ENCODE assay signal across 25 cellular contexts in the genomic region with DNA sequence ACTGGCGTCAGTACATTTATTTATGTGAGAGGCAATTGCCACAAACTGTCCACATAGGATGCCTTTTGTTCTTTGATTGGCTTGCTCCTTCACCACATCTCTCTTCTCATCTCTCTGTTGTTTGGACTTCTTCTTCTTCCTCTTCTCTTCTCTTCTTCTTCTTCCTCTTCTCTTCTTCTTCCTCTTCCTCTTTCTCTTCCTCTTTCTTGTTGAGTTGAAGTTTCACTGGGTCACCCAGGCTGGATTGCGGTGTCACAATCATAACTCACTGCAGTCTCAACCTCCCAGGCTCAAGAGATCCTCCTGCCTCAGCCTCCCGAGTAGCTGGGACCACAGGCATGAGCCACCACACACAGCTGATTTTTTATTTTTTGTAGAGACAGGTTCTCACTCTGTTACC.
A peak's percentile ranks its signal among the peaks of the same experiment; 100 is the strongest.
DNase-seq lines count a peak whose midpoint lies in the region; ATAC-seq and TF ChIP-seq lines count a peak whose summit lies in the region.
"Had no signal": no experiment of that assay in that cellular context is flagged by ENCODE, and none has a peak within 500 bp of the region (broad histone marks: within the 10 kb centered on the region; RNA-seq: fewer than 3 reads in every experiment).

No MANE protein-coding gene starts in this region.

- H3K4me3 Mint-ChIP-seq in osteocyte (ENCODE audit: unreplicated experiment) (no peak overlapping the region), GM23338 (no peak overlapping the region)
- H3K4me3 Mint-ChIP-seq: activated CD8-positive, alpha-beta memory T cell treated with anti-CD3 and anti-CD28 coated beads, Interleukin-2, amount 10 ng/mL, durations not matched to agents 7 days and 5 days; activated naive CD4-positive, alpha-beta T cell treated with anti-CD3 and anti-CD28 coated beads for 36 hours; activated T-cell treated with anti-CD3 and anti-CD28 coated beads, Interleukin-2, amount 50 U/mL, for 72 hours; CD8-positive, alpha-beta T cell; nephron had no signal

- H3K36me3 Mint-ChIP-seq in osteocyte (ENCODE audit: unreplicated experiment) (no peaks in the 10 kb centered on the region), GM23338 (ENCODE audit: low read depth) (peaks cover 3% of the 10 kb centered on the region; the same call in 1 of the 3 replicates)
- H3K36me3 Mint-ChIP-seq: activated CD8-positive, alpha-beta memory T cell treated with anti-CD3 and anti-CD28 coated beads, Interleukin-2, amount 10 ng/mL, durations not matched to agents 7 days and 5 days; CD8-positive, alpha-beta T cell had no signal

- H3K9me3 Mint-ChIP-seq in osteocyte (ENCODE audit: unreplicated experiment), result no peaks in the 10 kb centered on the region
- peaks cover 6% of the 10 kb centered on the region for H3K9me3 Mint-ChIP-seq in GM23338
- H3K9me3 Mint-ChIP-seq: activated naive CD4-positive, alpha-beta T cell treated with anti-CD3 and anti-CD28 coated beads for 36 hours; activated T-cell treated with anti-CD3 and anti-CD28 coated beads, Interleukin-2, amount 50 U/mL, for 72 hours; CD8-positive, alpha-beta T cell had no signal

- no peak for ATAC-seq in GM23338
- ATAC-seq: activated CD8-positive, alpha-beta memory T cell treated with anti-CD3 and anti-CD28 coated beads, Interleukin-2, amount 10 ng/mL, durations not matched to agents 7 days and 5 days; activated T-cell treated with anti-CD3 and anti-CD28 coated beads, Interleukin-2, amount 50 U/mL, for 72 hours; CD8-positive, alpha-beta T cell; PC-3; stimulated activated naive CD8-positive, alpha-beta T cell treated with anti-CD3 and anti-CD28 coated beads, Interleukin-15, Interleukin-2, amounts not matched to agents 100 U/mL and 50 U/mL, for 24 hours had no signal

- H2AFZ ChIP-seq in GM23248, result no peak overlapping the region
- H2AFZ ChIP-seq in GM23338, result no peak overlapping the region

- peak overlapping the region; percentile 99 for H3K27ac Mint-ChIP-seq in osteocyte (ENCODE audit: unreplicated experiment)
- H3K27ac Mint-ChIP-seq in GM23338, result no peak overlapping the region
- H3K27ac Mint-ChIP-seq: activated CD8-positive, alpha-beta memory T cell treated with anti-CD3 and anti-CD28 coated beads, Interleukin-2, amount 10 ng/mL, durations not matched to agents 7 days and 5 days; activated naive CD4-positive, alpha-beta T cell treated with anti-CD3 and anti-CD28 coated beads for 36 hours; activated T-cell treated with anti-CD3 and anti-CD28 coated beads, Interleukin-2, amount 50 U/mL, for 72 hours; CD8-positive, alpha-beta T cell; nephron had no signal

- H3K27ac ChIP-seq in GM23248 (peak overlapping the region; percentile 6; the same call in 1 of the 2 replicates), GM23338 (ENCODE audit: low read depth) (no peak overlapping the region), ovary (no peak overlapping the region)
- H3K27ac ChIP-seq: left ventricle myocardium inferior, right lobe of liver, SJCRH30 had no signal

- no peak overlapping the region for H3K9ac ChIP-seq in GM23248

- H3K9me2 ChIP-seq in GM23248 (ENCODE audit: insufficient read depth) (no peaks in the 10 kb centered on the region), GM23338 (ENCODE audit: insufficient read depth) (peaks cover 3% of the 10 kb centered on the region)

- H3K27me3 Mint-ChIP-seq in osteocyte (ENCODE audit: unreplicated experiment) (no peaks in the 10 kb centered on the region), GM23338 (ENCODE audit: insufficient read depth, low read depth, poor library complexity) (peaks cover 5% of the 10 kb centered on the region)

- TF ChIP-seq POLR2A in NB4 (IDR thresholded peaks at IDR 0.05; ENCODE audit: extremely low read depth, insufficient read length) (no peak), ovary (IDR thresholded peaks at IDR 0.05) (no peak)

- in situ Hi-C loops in GM23248 (cut with MboI), result no loop called here

- DNase-seq in GM23248, result no peak
- peak; percentile 22 for DNase-seq in NB4 (ENCODE audit: low read depth)
- DNase-seq in SKM-1 (lab: John Stamatoyannopoulos, UW; ENCODE audit: unreplicated experiment), result peak; percentile 93
- no peak for DNase-seq in osteocyte (ENCODE audit: extremely low spot score, unreplicated experiment)
- DNase-seq in 8988T, result no peak
- DNase-seq in GM23338 (ENCODE audit: low spot score), result no peak
- DNase-seq in DMS53 (lab: John Stamatoyannopoulos, UW), result no peak
- DNase-seq in ovary, result no peak
- DNase-seq: activated CD4-positive, alpha-beta T cell treated with anti-CD3 and anti-CD28 coated beads for 4 hours; activated CD8-positive, alpha-beta memory T cell treated with anti-CD3 and anti-CD28 coated beads, Interleukin-2, amount 10 ng/mL, durations not matched to agents 7 days and 5 days; activated naive CD4-positive, alpha-beta T cell treated with anti-CD3 and anti-CD28 coated beads for 36 hours; activated T-cell treated with anti-CD3 and anti-CD28 coated beads, Interleukin-2, amount 50 U/mL, for 72 hours; amniotic stem cell; CD8-positive, alpha-beta T cell; cortex of kidney; DMS153; left ventricle myocardium inferior; NCI-H1048; NCI-H187 treated with DMSO at 0.1 percent for 48 hours; PC-3; right lobe of liver; SJCRH30; stimulated activated naive CD8-positive, alpha-beta T cell treated with anti-CD3 and anti-CD28 coated beads, Interleukin-15, Interleukin-2, amounts not matched to agents 100 U/mL and 50 U/mL, for 24 hours; T-helper 2 cell had no signal

- H3K4me3 ChIP-seq in GM23248, result no peak overlapping the region
- H3K4me3 ChIP-seq in NB4 (ENCODE audit: low read depth, low read length), result no peak overlapping the region
- no peak overlapping the region for H3K4me3 ChIP-seq in GM23338
- no peak overlapping the region for H3K4me3 ChIP-seq in ovary
- H3K4me3 ChIP-seq: left ventricle myocardium inferior, right lobe of liver, SJCRH30 had no signal

- H3K4me1 ChIP-seq in GM23248 (ENCODE audit: insufficient read depth) (peaks cover 27% of the 10 kb centered on the region), GM23338 (ENCODE audit: insufficient read depth) (no peaks in the 10 kb centered on the region), ovary (ENCODE audit: insufficient read depth) (no peaks in the 10 kb centered on the region)
- H3K4me1 ChIP-seq: left ventricle myocardium inferior, right lobe of liver, SJCRH30 had no signal

- H3F3A ChIP-seq in GM23248 (ENCODE audit: insufficient read depth) (peaks cover 23% of the 10 kb centered on the region), GM23338 (replicated peaks; ENCODE audit: low read depth) (no peaks in the 10 kb centered on the region)

- H3K27me3 ChIP-seq in GM23248 (replicated peaks; ENCODE audit: insufficient read depth) (no peaks in the 10 kb centered on the region), GM23338 (ENCODE audit: insufficient read depth) (no peaks in the 10 kb centered on the region), ovary (no peaks in the 10 kb centered on the region)
- H3K27me3 ChIP-seq: right lobe of liver, SJCRH30 had no signal

- no peaks in the 10 kb centered on the region for H3K9me3 ChIP-seq in GM23248 (ENCODE audit: low read depth)
- no peaks in the 10 kb centered on the region for H3K9me3 ChIP-seq in ovary
- H3K9me3 ChIP-seq: left ventricle myocardium inferior, right lobe of liver, SJCRH30 had no signal

- intact Hi-C loops in ovary (cut with DNase I), result no loop called here

- no peak overlapping the region for H3K4me2 ChIP-seq in GM23248 (ENCODE audit: unreplicated experiment)
- no peak overlapping the region for H3K4me2 ChIP-seq in GM23338

- TF ChIP-seq EP300 in ovary (IDR thresholded peaks at IDR 0.05), result no peak

- peaks cover 58% of the 10 kb centered on the region for H3K4me1 Mint-ChIP-seq in osteocyte (ENCODE audit: unreplicated experiment)
- H3K4me1 Mint-ChIP-seq in GM23338, result no peaks in the 10 kb centered on the region; the same call in 2 of the 3 replicates
- H3K4me1 Mint-ChIP-seq: activated CD8-positive, alpha-beta memory T cell treated with anti-CD3 and anti-CD28 coated beads, Interleukin-2, amount 10 ng/mL, durations not matched to agents 7 days and 5 days; nephron had no signal

- WGBS in GM23248 (ENCODE audit: low coverage in 1 of 2, low lambda C conversion rate in 2 of 2, missing lambda C conversion rate in 2 of 2), 2 experiments, result 86 to 89% methylated on average over 3 of the region's 3 CpGs
- WGBS in ovary, 3 donors, result 88 to 92% (median 92%) methylated on average over 3 of the region's 3 CpGs

- no peaks in the 10 kb centered on the region for H3K79me2 ChIP-seq in GM23248 (ENCODE audit: insufficient read depth)
- no peaks in the 10 kb centered on the region for H3K79me2 ChIP-seq in GM23338 (replicated peaks; ENCODE audit: insufficient read depth)

- no peaks in the 10 kb centered on the region for H4K20me1 ChIP-seq in GM23248 (ENCODE audit: insufficient read depth)
- no peaks in the 10 kb centered on the region for H4K20me1 ChIP-seq in GM23338 (replicated peaks; ENCODE audit: insufficient read depth)

- TF ChIP-seq CTCF in NB4 (IDR thresholded peaks at IDR 0.05; ENCODE audit: low read depth, low read length), result no peak
- TF ChIP-seq CTCF in osteocyte (IDR thresholded peaks at IDR 0.05), result no peak
- no peak for TF ChIP-seq CTCF in GM23338 (conservative IDR thresholded peaks at IDR 0.05; ENCODE audit: low read depth in 2 of 2)
- no peak for TF ChIP-seq CTCF in ovary (IDR thresholded peaks at IDR 0.05)

- H3K36me3 ChIP-seq in GM23248 (ENCODE audit: low read depth), result no peaks in the 10 kb centered on the region
- no peaks in the 10 kb centered on the region for H3K36me3 ChIP-seq in GM23338 (ENCODE audit: insufficient read depth)
- no peaks in the 10 kb centered on the region for H3K36me3 ChIP-seq in ovary
- H3K36me3 ChIP-seq: left ventricle myocardium inferior, right lobe of liver, SJCRH30 had no signal

TF ChIP-seq in GM23338, 12 proteins besides CTCF, POLR2A, EP300 and RAD21 (continues in another document):
- no peak for TF ChIP-seq EZH2phosphoT487 (IDR thresholded peaks at IDR 0.05; ENCODE audit: unreplicated experiment)
- TF ChIP-seq ZNF331 (CRISPR knock-in tag; IDR thresholded peaks at IDR 0.05; ENCODE audit: low read depth), result no peak
- no peak for TF ChIP-seq CREB1 (CRISPR knock-in tag; IDR thresholded peaks at IDR 0.05; ENCODE audit: low read depth)
- no peak for TF ChIP-seq JUNB (IDR thresholded peaks at IDR 0.05; ENCODE audit: unreplicated experiment)
- no peak for TF ChIP-seq STAT1 (IDR thresholded peaks at IDR 0.05; ENCODE audit: unreplicated experiment)

Comparison
In these comparisons a context has a peak if more than half of its experiments do, and no peak if none do; other contexts are left out.
1. DNase-seq: peak in NB4 (single experiment) and SKM-1 (single experiment); none in GM23248 (single experiment), osteocyte (single experiment), 8988T (single experiment), GM23338 (single experiment), DMS53 (single experiment) and ovary (0 of 5).